9 cellular contexts compared by ENCODE assay signal in genomic region chr12:49428652-49429549, GRCh38.
DNase-seq lines count a peak whose midpoint lies in the region; ATAC-seq, FAIRE-seq and TF ChIP-seq lines count a peak whose summit lies in the region.
"Had no signal": no experiment of that assay in that cellular context is flagged by ENCODE, and none has a peak within 500 bp of the region (broad histone marks: within the 10 kb centered on the region; RNA-seq: fewer than 3 reads in every experiment).

No MANE protein-coding gene starts in this region.

- H3K4me3 Mint-ChIP-seq in CD4-positive, alpha-beta memory T cell = peak overlapping the region in 1 of 8 donors; percentile 13
- no peak overlapping the region for H3K4me3 Mint-ChIP-seq in activated CD4-positive, alpha-beta memory T cell treated with anti-CD3 and anti-CD28 coated beads, Interleukin-2, amount 10 ng/mL, durations not matched to agents 7 days and 5 days
- H3K4me3 Mint-ChIP-seq in activated CD8-positive, alpha-beta memory T cell treated with anti-CD3 and anti-CD28 coated beads, Interleukin-2, amount 10 ng/mL, durations not matched to agents 7 days and 5 days = no peak overlapping the region
- H3K4me3 Mint-ChIP-seq: central memory CD8-positive, alpha-beta T cell had no signal

- no peak for ATAC-seq in activated CD8-positive, alpha-beta memory T cell treated with anti-CD3 and anti-CD28 coated beads, Interleukin-2, amount 10 ng/mL, durations not matched to agents 7 days and 5 days

- H3K27me3 ChIP-seq in CD4-positive, alpha-beta memory T cell (ENCODE audit: insufficient read depth, low read length) = no peaks in the 10 kb centered on the region

- H2AFZ ChIP-seq in OCI-LY7 (ENCODE audit: low read length) = no peak overlapping the region

- no peaks in the 10 kb centered on the region for H3K36me3 Mint-ChIP-seq in CD4-positive, alpha-beta memory T cell
- peaks cover 6% of the 10 kb centered on the region for H3K36me3 Mint-ChIP-seq in activated CD4-positive, alpha-beta memory T cell treated with anti-CD3 and anti-CD28 coated beads, Interleukin-2, amount 10 ng/mL, durations not matched to agents 7 days and 5 days (ENCODE audit: low read depth)
- H3K36me3 Mint-ChIP-seq in activated CD8-positive, alpha-beta memory T cell treated with anti-CD3 and anti-CD28 coated beads, Interleukin-2, amount 10 ng/mL, durations not matched to agents 7 days and 5 days = peaks cover 9% of the 10 kb centered on the region

- TF ChIP-seq CTCF in OCI-LY7 (conservative IDR thresholded peaks at IDR 0.05; ENCODE audit: low read length) = no peak
- no peak for TF ChIP-seq CTCF in D721Med (IDR thresholded peaks at IDR 0.05; ENCODE audit: insufficient read depth, missing control alignments)

- no peak overlapping the region for H3K27ac ChIP-seq in OCI-LY7 (ENCODE audit: low read depth, low read length, poor library complexity, severe bottlenecking)
- no peak overlapping the region for H3K27ac ChIP-seq in CD4-positive, alpha-beta memory T cell (ENCODE audit: low read depth, low read length)

- no peaks in the 10 kb centered on the region for H4K20me1 ChIP-seq in OCI-LY7 (ENCODE audit: insufficient read depth, low read length)

- peaks cover 14% of the 10 kb centered on the region for H3K4me1 ChIP-seq in OCI-LY7 (ENCODE audit: insufficient read depth, low read length, poor library complexity, severe bottlenecking)
- H3K4me1 ChIP-seq in CD4-positive, alpha-beta memory T cell (ENCODE audit: insufficient read depth, low read length) = no peaks in the 10 kb centered on the region

- DNase-seq in COLO668 (lab: John Stamatoyannopoulos, UW; ENCODE audit: unreplicated experiment) = peak; percentile 0
- peak; percentile 49 for DNase-seq in H54 (ENCODE audit: insufficient read length, low spot score)
- DNase-seq in OCI-LY7 (ENCODE audit: low spot score) = peak; percentile 40
- DNase-seq in glomerular visceral epithelial cell (ENCODE audit: extremely low spot score) = peak; percentile 37
- DNase-seq in CD4-positive, alpha-beta memory T cell = no peak
- DNase-seq in activated CD4-positive, alpha-beta memory T cell treated with anti-CD3 and anti-CD28 coated beads, Interleukin-2, amount 10 ng/mL, durations not matched to agents 7 days and 5 days = no peak
- DNase-seq in activated CD8-positive, alpha-beta memory T cell treated with anti-CD3 and anti-CD28 coated beads, Interleukin-2, amount 10 ng/mL, durations not matched to agents 7 days and 5 days = no peak
- DNase-seq in D721Med (ENCODE audit: insufficient read length, low spot score) = no peak

- CTCF ChIA-PET in OCI-LY7 (lab: Charles Lee; ENCODE audit: unreplicated experiment) = no interaction called here
- CTCF ChIA-PET in CD4-positive, alpha-beta memory T cell (lab: Charles Lee; ENCODE audit: partially characterized antibody) = no interaction called here
- CTCF ChIA-PET in activated CD4-positive, alpha-beta memory T cell treated with anti-CD3 and anti-CD28 coated beads, Interleukin-2, amount 10 ng/mL, durations not matched to agents 7 days and 5 days (lab: Charles Lee) = no interaction called here
- CTCF ChIA-PET in activated CD8-positive, alpha-beta memory T cell treated with anti-CD3 and anti-CD28 coated beads, Interleukin-2, amount 10 ng/mL, durations not matched to agents 7 days and 5 days (lab: Charles Lee) = interaction anchor here (0.7 kb wide), 1 partner anchor 385 kb away, joined by 3 read pairs; no protein-coding TSS in a partner anchor

- H3K4me3 ChIP-seq in OCI-LY7 (ENCODE audit: low read depth, low read length, poor library complexity, severe bottlenecking) = peak overlapping the region; percentile 3
- H3K4me3 ChIP-seq in CD4-positive, alpha-beta memory T cell (ENCODE audit: low read length in 2 of 2) = no peak overlapping the region

- H3K27ac Mint-ChIP-seq in CD4-positive, alpha-beta memory T cell = no peak overlapping the region
- H3K27ac Mint-ChIP-seq in activated CD4-positive, alpha-beta memory T cell treated with anti-CD3 and anti-CD28 coated beads, Interleukin-2, amount 10 ng/mL, durations not matched to agents 7 days and 5 days = no peak overlapping the region
- no peak overlapping the region for H3K27ac Mint-ChIP-seq in activated CD8-positive, alpha-beta memory T cell treated with anti-CD3 and anti-CD28 coated beads, Interleukin-2, amount 10 ng/mL, durations not matched to agents 7 days and 5 days

- H3K27me3 Mint-ChIP-seq in CD4-positive, alpha-beta memory T cell = no peaks in the 10 kb centered on the region
- no peaks in the 10 kb centered on the region for H3K27me3 Mint-ChIP-seq in activated CD4-positive, alpha-beta memory T cell treated with anti-CD3 and anti-CD28 coated beads, Interleukin-2, amount 10 ng/mL, durations not matched to agents 7 days and 5 days
- no peaks in the 10 kb centered on the region for H3K27me3 Mint-ChIP-seq in activated CD8-positive, alpha-beta memory T cell treated with anti-CD3 and anti-CD28 coated beads, Interleukin-2, amount 10 ng/mL, durations not matched to agents 7 days and 5 days
- H3K27me3 Mint-ChIP-seq: central memory CD8-positive, alpha-beta T cell had no signal

- peak overlapping the region; percentile 44 for H3K4me2 ChIP-seq in OCI-LY7 (ENCODE audit: low read length)

- no TSS peak for BruUV-seq in OCI-LY7 (replicated peaks; lab: Mats Ljungman, UMichigan)

- POLR2A ChIA-PET in OCI-LY7 (lab: Charles Lee) = interaction anchor here (0.5 to 1.7 kb wide), 5 partner anchors 13 to 64 kb away, joined by 3 to 6 read pairs (median 4); no protein-coding TSS in a partner anchor
- POLR2A ChIA-PET in CD4-positive, alpha-beta memory T cell (lab: Charles Lee; ENCODE audit: partially characterized antibody) = no interaction called here
- POLR2A ChIA-PET in activated CD4-positive, alpha-beta memory T cell treated with anti-CD3 and anti-CD28 coated beads, Interleukin-2, amount 10 ng/mL, durations not matched to agents 7 days and 5 days (lab: Charles Lee) = no interaction called here

- no peaks in the 10 kb centered on the region for H3K4me1 Mint-ChIP-seq in CD4-positive, alpha-beta memory T cell
- H3K4me1 Mint-ChIP-seq in activated CD4-positive, alpha-beta memory T cell treated with anti-CD3 and anti-CD28 coated beads, Interleukin-2, amount 10 ng/mL, durations not matched to agents 7 days and 5 days = no peaks in the 10 kb centered on the region
- peaks cover 2% of the 10 kb centered on the region for H3K4me1 Mint-ChIP-seq in activated CD8-positive, alpha-beta memory T cell treated with anti-CD3 and anti-CD28 coated beads, Interleukin-2, amount 10 ng/mL, durations not matched to agents 7 days and 5 days
- H3K4me1 Mint-ChIP-seq: central memory CD8-positive, alpha-beta T cell had no signal

- intact Hi-C loops in OCI-LY7 (cut with micrococcal nuclease; ENCODE audit: unreplicated experiment) = no loop called here
- intact Hi-C loops in CD4-positive, alpha-beta memory T cell (cut with micrococcal nuclease) = no loop called here

- peaks cover 6% of the 10 kb centered on the region; the same call in 1 of the 2 replicates for H3K9me3 ChIP-seq in OCI-LY7 (ENCODE audit: low read length)
- no peaks in the 10 kb centered on the region for H3K9me3 ChIP-seq in CD4-positive, alpha-beta memory T cell (ENCODE audit: control insufficient read depth in 1 of 2, low read length in 2 of 2)

- no peaks in the 10 kb centered on the region for H3K9me2 ChIP-seq in OCI-LY7 (ENCODE audit: insufficient read depth, low read length)

- peak; percentile 98 for FAIRE-seq in H54 (lab: Jason Lieb, UNC)
- FAIRE-seq in D721Med (lab: Jason Lieb, UNC) = no peak

- no peaks in the 10 kb centered on the region for H3K9me3 Mint-ChIP-seq in CD4-positive, alpha-beta memory T cell
- no peaks in the 10 kb centered on the region for H3K9me3 Mint-ChIP-seq in activated CD4-positive, alpha-beta memory T cell treated with anti-CD3 and anti-CD28 coated beads, Interleukin-2, amount 10 ng/mL, durations not matched to agents 7 days and 5 days
- no peaks in the 10 kb centered on the region for H3K9me3 Mint-ChIP-seq in activated CD8-positive, alpha-beta memory T cell treated with anti-CD3 and anti-CD28 coated beads, Interleukin-2, amount 10 ng/mL, durations not matched to agents 7 days and 5 days (ENCODE audit: low read depth)
- H3K9me3 Mint-ChIP-seq: central memory CD8-positive, alpha-beta T cell had no signal

- H3K79me2 ChIP-seq in OCI-LY7 (ENCODE audit: insufficient read depth, low read depth, low read length) = peaks cover 4% of the 10 kb centered on the region; the same call in 1 of the 2 replicates

- H3K36me3 ChIP-seq in OCI-LY7 (ENCODE audit: insufficient read depth, low read length) = peaks cover 13% of the 10 kb centered on the region
- no peaks in the 10 kb centered on the region for H3K36me3 ChIP-seq in CD4-positive, alpha-beta memory T cell (ENCODE audit: insufficient read depth, low read length)

- no peak for TF ChIP-seq POLR2A in H54 (IDR thresholded peaks at IDR 0.05; ENCODE audit: low read depth, low read length)

Comparison
In these comparisons a context has a peak if more than half of its experiments do, and no peak if none do; other contexts are left out.
1. DNase-seq: peak in COLO668 (single experiment), H54 (single experiment), OCI-LY7 (single experiment) and glomerular visceral epithelial cell (single experiment); none in CD4-positive, alpha-beta memory T cell (0 of 5), activated CD4-positive, alpha-beta memory T cell treated with anti-CD3 and anti-CD28 coated beads, Interleukin-2, amount 10 ng/mL, durations not matched to agents 7 days and 5 days (single experiment), activated CD8-positive, alpha-beta memory T cell treated with anti-CD3 and anti-CD28 coated beads, Interleukin-2, amount 10 ng/mL, durations not matched to agents 7 days and 5 days (single experiment) and D721Med (single experiment).